ENCODE assay signal across 1 cellular context in the genomic region with DNA sequence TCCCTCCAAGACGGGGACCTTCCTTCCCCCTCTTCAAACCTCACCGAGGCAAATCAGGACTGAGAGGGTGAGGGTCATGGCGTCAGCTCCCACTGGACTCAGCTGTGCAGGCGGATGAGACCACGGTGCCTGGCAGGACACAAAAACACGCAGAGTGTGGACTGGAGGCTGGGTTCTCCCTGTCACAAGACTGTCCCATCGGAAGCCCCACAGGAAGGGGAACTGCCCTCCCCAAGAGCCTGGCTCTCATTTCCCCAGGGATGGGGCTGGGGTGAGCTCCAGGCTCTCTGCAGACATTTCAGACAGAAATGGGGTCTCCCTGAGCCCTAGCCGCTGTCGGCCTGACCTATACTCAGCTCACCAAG.
TF ChIP-seq lines count a peak whose summit lies in the region.

A gene (minus strand): TSS at position 158 of the 365 bp plus-strand sequence. CDS start 80 bp downstream, at position 78.

TF ChIP-seq in IMR-90, 13 proteins besides CTCF, POLR2A, EP300 and RAD21:
- TF ChIP-seq CHD1 (IDR thresholded peaks at IDR 0.05; ENCODE audit: low read depth, low read length): no peak
- TF ChIP-seq FOS (IDR thresholded peaks at IDR 0.05; ENCODE audit: low read depth, low read length): no peak
- TF ChIP-seq, protein P1, sequence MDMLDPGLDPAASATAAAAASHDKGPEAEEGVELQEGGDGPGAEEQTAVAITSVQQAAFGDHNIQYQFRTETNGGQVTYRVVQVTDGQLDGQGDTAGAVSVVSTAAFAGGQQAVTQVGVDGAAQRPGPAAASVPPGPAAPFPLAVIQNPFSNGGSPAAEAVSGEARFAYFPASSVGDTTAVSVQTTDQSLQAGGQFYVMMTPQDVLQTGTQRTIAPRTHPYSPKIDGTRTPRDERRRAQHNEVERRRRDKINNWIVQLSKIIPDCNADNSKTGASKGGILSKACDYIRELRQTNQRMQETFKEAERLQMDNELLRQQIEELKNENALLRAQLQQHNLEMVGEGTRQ (IDR thresholded peaks at IDR 0.05; ENCODE audit: low read depth, low read length): no peak
- TF ChIP-seq MXI1 (IDR thresholded peaks at IDR 0.05; ENCODE audit: borderline replicate concordance, low read depth, low read length): no peak
- no peak for TF ChIP-seq CEBPB (IDR thresholded peaks at IDR 0.05; ENCODE audit: low read depth, low read length)
- TF ChIP-seq NFE2L2 (IDR thresholded peaks at IDR 0.05; ENCODE audit: low read depth, low read length): no peak
- no peak for TF ChIP-seq BHLHE40 (IDR thresholded peaks at IDR 0.05; ENCODE audit: low read depth, low read length)
- TF ChIP-seq MAZ (IDR thresholded peaks at IDR 0.05; ENCODE audit: borderline replicate concordance, low read depth, low read length): no peak
- no peak for TF ChIP-seq RFX5 (IDR thresholded peaks at IDR 0.05; ENCODE audit: low read depth, low read length)
- no peak for TF ChIP-seq MAFK (IDR thresholded peaks at IDR 0.05; ENCODE audit: low read depth, low read length)
- TF ChIP-seq SMC3 (IDR thresholded peaks at IDR 0.05; ENCODE audit: low read depth, low read length): no peak
- TF ChIP-seq RCOR1 (IDR thresholded peaks at IDR 0.05; ENCODE audit: insufficient replicate concordance, low read length): no peak
- TF ChIP-seq, protein P2, sequence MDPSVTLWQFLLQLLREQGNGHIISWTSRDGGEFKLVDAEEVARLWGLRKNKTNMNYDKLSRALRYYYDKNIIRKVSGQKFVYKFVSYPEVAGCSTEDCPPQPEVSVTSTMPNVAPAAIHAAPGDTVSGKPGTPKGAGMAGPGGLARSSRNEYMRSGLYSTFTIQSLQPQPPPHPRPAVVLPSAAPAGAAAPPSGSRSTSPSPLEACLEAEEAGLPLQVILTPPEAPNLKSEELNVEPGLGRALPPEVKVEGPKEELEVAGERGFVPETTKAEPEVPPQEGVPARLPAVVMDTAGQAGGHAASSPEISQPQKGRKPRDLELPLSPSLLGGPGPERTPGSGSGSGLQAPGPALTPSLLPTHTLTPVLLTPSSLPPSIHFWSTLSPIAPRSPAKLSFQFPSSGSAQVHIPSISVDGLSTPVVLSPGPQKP (IDR thresholded peaks at IDR 0.05; ENCODE audit: borderline replicate concordance, low read depth, low read length): no peak
